ENCODE assay signal across 1 cellular context in the genomic region with DNA sequence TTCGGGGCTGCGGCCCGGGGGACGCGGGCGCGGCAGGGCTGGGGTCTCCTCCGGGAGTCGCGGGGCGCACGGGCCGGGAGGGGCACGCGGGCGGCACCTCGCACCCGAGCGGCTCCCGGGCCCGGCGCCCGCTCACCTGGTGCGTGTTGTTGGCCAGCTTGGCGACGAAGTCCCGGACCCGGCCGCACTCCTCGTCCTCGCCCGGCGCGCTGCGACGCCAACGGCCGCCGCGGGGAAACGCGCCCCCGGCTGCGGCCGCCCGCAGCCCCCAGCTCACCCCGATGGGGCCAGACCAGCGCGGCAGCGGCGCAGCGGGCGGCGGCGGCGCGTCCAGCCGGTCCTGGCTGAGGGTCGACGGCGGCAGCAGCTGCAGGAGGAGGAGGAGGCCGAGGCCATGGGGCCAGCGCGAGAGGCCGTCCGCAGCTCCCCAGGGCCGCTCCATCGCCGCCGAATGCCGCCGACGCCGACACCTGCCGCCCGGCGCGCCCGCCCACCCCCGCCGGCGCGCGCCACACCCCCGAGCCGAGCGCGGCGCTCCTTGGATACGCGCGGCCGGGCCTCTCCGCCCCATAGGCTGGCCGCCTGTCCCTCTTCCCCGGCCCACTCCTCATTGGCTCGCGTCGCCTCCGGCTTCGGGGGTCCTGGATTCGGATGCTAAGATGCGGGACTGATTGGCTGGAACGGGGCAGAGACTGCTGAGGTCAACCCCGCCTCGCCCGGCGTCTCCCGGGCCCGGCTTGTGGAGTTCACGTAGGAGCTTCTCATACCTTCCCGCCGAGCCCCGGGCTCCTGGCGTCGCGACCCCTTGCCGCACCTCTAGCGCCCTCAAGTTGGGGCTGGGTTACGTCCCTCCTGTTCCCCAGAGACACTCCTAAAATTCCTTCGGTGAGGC.
TF ChIP-seq lines count a peak whose summit lies in the region.

Gene SORT1, minus strand, starts transcription at position 468 of the 892 bp plus-strand sequence. Its CDS starts 26 bp downstream, at position 442.

TF ChIP-seq in HepG2, 621 proteins besides CTCF, POLR2A, EP300 and RAD21 (continued from another document and continues in another):
- no peak for TF ChIP-seq REST (IDR thresholded peaks at IDR 0.05; ENCODE audit: borderline replicate concordance in 1 of 2, low read depth in 1 of 2, low read length in 2 of 2)
- no peak for TF ChIP-seq ZNF780A (CRISPR knock-in tag; IDR thresholded peaks at IDR 0.05)
- no peak for TF ChIP-seq ZNF337 (CRISPR knock-in tag; IDR thresholded peaks at IDR 0.05; ENCODE audit: borderline replicate concordance, low read depth)
- TF ChIP-seq BATF2 (CRISPR knock-in tag; IDR thresholded peaks at IDR 0.05): no peak
- peak; percentile 74 for TF ChIP-seq RBFOX2 (IDR thresholded peaks at IDR 0.05; ENCODE audit: low read depth, low read length)
- TF ChIP-seq, protein P1, sequence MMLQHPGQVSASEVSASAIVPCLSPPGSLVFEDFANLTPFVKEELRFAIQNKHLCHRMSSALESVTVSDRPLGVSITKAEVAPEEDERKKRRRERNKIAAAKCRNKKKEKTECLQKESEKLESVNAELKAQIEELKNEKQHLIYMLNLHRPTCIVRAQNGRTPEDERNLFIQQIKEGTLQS (CRISPR knock-in tag; IDR thresholded peaks at IDR 0.05): no peak
- TF ChIP-seq RNF2 (conservative IDR thresholded peaks at IDR 0.05; ENCODE audit: low read depth): no peak
- TF ChIP-seq MTA1 (CRISPR knock-in tag; IDR thresholded peaks at IDR 0.05; ENCODE audit: borderline replicate concordance): no peak
- no peak for TF ChIP-seq ISX (CRISPR knock-in tag; conservative IDR thresholded peaks at IDR 0.05)
- TF ChIP-seq MED13 (CRISPR knock-in tag; IDR thresholded peaks at IDR 0.05): no peak
- no peak for TF ChIP-seq TOPORS (CRISPR knock-in tag; IDR thresholded peaks at IDR 0.05)
- no peak for TF ChIP-seq BORCS8-MEF2B (CRISPR knock-in tag; IDR thresholded peaks at IDR 0.05)
- no peak for TF ChIP-seq PCBP2 (optimal IDR thresholded peaks at IDR 0.05; ENCODE audit: low read depth, low read length, poor library complexity, severe bottlenecking)
- TF ChIP-seq TRIM24 (CRISPR knock-in tag; IDR thresholded peaks at IDR 0.05): no peak
- TF ChIP-seq IKZF4 (CRISPR knock-in tag; IDR thresholded peaks at IDR 0.05; ENCODE audit: borderline replicate concordance, low read depth, not compliant biosample characterization): peak; percentile 4
- peak; percentile 87 for TF ChIP-seq KDM2A (CRISPR knock-in tag; IDR thresholded peaks at IDR 0.05; ENCODE audit: borderline replicate concordance, low read depth)
- TF ChIP-seq MLLT10 (CRISPR knock-in tag; IDR thresholded peaks at IDR 0.05): no peak
- TF ChIP-seq DDIT3 (CRISPR knock-in tag; IDR thresholded peaks at IDR 0.05): no peak
- TF ChIP-seq ZNF280D (CRISPR knock-in tag; IDR thresholded peaks at IDR 0.05): no peak
- no peak for TF ChIP-seq ZNF543 (CRISPR knock-in tag; IDR thresholded peaks at IDR 0.05)
- TF ChIP-seq ZNF605 (CRISPR knock-in tag; IDR thresholded peaks at IDR 0.05): no peak
- no peak for TF ChIP-seq TCF7 (IDR thresholded peaks at IDR 0.05; ENCODE audit: low read depth)
- TF ChIP-seq SRY (CRISPR knock-in tag; IDR thresholded peaks at IDR 0.05): no peak
- peak; percentile 86 for TF ChIP-seq ZBTB7B (CRISPR knock-in tag; IDR thresholded peaks at IDR 0.05)
- TF ChIP-seq ZNF800 (CRISPR knock-in tag; IDR thresholded peaks at IDR 0.05): no peak
- TF ChIP-seq ZNF7 (CRISPR knock-in tag; IDR thresholded peaks at IDR 0.05): no peak
- no peak for TF ChIP-seq FOXJ3 (CRISPR knock-in tag; IDR thresholded peaks at IDR 0.05; ENCODE audit: borderline replicate concordance)
- TF ChIP-seq ZNF619 (CRISPR knock-in tag; IDR thresholded peaks at IDR 0.05): no peak
- no peak for TF ChIP-seq RFX1 (IDR thresholded peaks at IDR 0.05)
- no peak for TF ChIP-seq MBD4 (IDR thresholded peaks at IDR 0.05; ENCODE audit: borderline replicate concordance, low read length)
- no peak for TF ChIP-seq POLR2AphosphoS2 (IDR thresholded peaks at IDR 0.05; ENCODE audit: low read depth, low read length)
- TF ChIP-seq SIX1 (CRISPR knock-in tag; IDR thresholded peaks at IDR 0.05; ENCODE audit: borderline replicate concordance): no peak
- TF ChIP-seq NAIF1 (CRISPR knock-in tag; IDR thresholded peaks at IDR 0.05; ENCODE audit: borderline replicate concordance): no peak
- TF ChIP-seq ZNF775 (CRISPR knock-in tag; IDR thresholded peaks at IDR 0.05; ENCODE audit: borderline replicate concordance): no peak
- no peak for TF ChIP-seq ZBTB7A (CRISPR knock-in tag; IDR thresholded peaks at IDR 0.05)
- TF ChIP-seq ZNF12 (CRISPR knock-in tag; IDR thresholded peaks at IDR 0.05): no peak
- TF ChIP-seq JDP2 (CRISPR knock-in tag; IDR thresholded peaks at IDR 0.05; ENCODE audit: borderline replicate concordance): no peak
- TF ChIP-seq, protein P2, sequence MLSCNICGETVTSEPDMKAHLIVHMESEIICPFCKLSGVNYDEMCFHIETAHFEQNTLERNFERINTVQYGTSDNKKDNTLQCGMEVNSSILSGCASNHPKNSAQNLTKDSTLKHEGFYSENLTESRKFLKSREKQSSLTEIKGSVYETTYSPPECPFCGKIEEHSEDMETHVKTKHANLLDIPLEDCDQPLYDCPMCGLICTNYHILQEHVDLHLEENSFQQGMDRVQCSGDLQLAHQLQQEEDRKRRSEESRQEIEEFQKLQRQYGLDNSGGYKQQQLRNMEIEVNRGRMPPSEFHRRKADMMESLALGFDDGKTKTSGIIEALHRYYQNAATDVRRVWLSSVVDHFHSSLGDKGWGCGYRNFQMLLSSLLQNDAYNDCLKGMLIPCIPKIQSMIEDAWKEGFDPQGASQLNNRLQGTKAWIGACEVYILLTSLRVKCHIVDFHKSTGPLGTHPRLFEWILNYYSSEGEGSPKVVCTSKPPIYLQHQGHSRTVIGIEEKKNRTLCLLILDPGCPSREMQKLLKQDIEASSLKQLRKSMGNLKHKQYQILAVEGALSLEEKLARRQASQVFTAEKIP (CRISPR knock-in tag; IDR thresholded peaks at IDR 0.05; ENCODE audit: borderline replicate concordance): no peak
- no peak for TF ChIP-seq HNRNPUL1 (IDR thresholded peaks at IDR 0.05; ENCODE audit: low read depth, low read length)
- TF ChIP-seq ZFP41 (CRISPR knock-in tag; IDR thresholded peaks at IDR 0.05; ENCODE audit: borderline replicate concordance): no peak
- TF ChIP-seq, protein P3, sequence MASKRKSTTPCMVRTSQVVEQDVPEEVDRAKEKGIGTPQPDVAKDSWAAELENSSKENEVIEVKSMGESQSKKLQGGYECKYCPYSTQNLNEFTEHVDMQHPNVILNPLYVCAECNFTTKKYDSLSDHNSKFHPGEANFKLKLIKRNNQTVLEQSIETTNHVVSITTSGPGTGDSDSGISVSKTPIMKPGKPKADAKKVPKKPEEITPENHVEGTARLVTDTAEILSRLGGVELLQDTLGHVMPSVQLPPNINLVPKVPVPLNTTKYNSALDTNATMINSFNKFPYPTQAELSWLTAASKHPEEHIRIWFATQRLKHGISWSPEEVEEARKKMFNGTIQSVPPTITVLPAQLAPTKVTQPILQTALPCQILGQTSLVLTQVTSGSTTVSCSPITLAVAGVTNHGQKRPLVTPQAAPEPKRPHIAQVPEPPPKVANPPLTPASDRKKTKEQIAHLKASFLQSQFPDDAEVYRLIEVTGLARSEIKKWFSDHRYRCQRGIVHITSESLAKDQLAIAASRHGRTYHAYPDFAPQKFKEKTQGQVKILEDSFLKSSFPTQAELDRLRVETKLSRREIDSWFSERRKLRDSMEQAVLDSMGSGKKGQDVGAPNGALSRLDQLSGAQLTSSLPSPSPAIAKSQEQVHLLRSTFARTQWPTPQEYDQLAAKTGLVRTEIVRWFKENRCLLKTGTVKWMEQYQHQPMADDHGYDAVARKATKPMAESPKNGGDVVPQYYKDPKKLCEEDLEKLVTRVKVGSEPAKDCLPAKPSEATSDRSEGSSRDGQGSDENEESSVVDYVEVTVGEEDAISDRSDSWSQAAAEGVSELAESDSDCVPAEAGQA (IDR thresholded peaks at IDR 0.05; ENCODE audit: low read depth): no peak
- TF ChIP-seq, protein P3 (CRISPR knock-in tag; IDR thresholded peaks at IDR 0.05; ENCODE audit: borderline replicate concordance): no peak
- TF ChIP-seq ERF (CRISPR knock-in tag; IDR thresholded peaks at IDR 0.05): 0 out of 2 replicates have a peak, but pooled peaks have one; percentile 26
- no peak; the same call in 1 of the 2 replicates for TF ChIP-seq ZNF263 (CRISPR knock-in tag; IDR thresholded peaks at IDR 0.05)
- peak; percentile 56; the same call in 1 of the 2 replicates for TF ChIP-seq RFXAP (CRISPR knock-in tag; IDR thresholded peaks at IDR 0.05; ENCODE audit: borderline replicate concordance)
